In the genomic region with DNA sequence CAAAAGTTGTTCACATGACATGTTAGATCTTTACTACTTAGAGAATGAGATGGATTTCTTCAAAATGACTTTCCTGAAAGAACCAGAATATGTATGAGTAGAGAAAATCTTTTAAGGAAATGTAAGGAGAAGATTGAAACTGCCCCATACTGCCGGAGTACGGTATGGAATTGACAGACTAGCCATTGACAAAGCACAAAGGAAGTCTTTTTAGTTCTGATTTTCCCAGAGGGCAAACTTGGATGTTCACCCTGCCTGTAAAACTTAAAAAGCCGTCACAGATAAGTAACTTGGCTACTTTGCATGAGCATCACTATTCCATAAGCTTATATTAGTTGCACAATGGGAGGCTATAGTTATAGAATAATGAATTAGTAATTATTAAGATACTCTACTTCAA, we compare ENCODE assay signal across 24 cellular contexts.
"Had no signal": no experiment of that assay in that cellular context is flagged by ENCODE, and none has a peak within 500 bp of the region (broad histone marks: within the 10 kb centered on the region; RNA-seq: fewer than 3 reads in every experiment).

No MANE protein-coding gene starts in this region.

- H3K4me1 Mint-ChIP-seq: stimulated activated effector memory CD8-positive, alpha-beta T cell treated with anti-CD3 and anti-CD28 coated beads, Interleukin-12 subunit alpha, Interleukin-12 subunit beta, amount 100 ng/mL, for 72 hours; stimulated activated memory B cell treated with anti-CD40 and anti-IgM and Interleukin-4, amounts not matched to agents 10 μg/mL and 1 μg/mL and 100 μg/mL, for 72 hours; stimulated activated naive B cell treated with anti-CD40 and anti-IgM and Interleukin-4, amounts not matched to agents 10 μg/mL and 1 μg/mL and 100 μg/mL, for 72 hours; stimulated activated naive CD8-positive, alpha-beta T cell treated with anti-CD3 and anti-CD28 coated beads, Interleukin-15, amount 100 ng/mL, for 72 hours had no signal

- H3K9me3 Mint-ChIP-seq: stimulated activated effector memory CD8-positive, alpha-beta T cell treated with anti-CD3 and anti-CD28 coated beads, Interleukin-12 subunit alpha, Interleukin-12 subunit beta, amount 100 ng/mL, for 72 hours; stimulated activated memory B cell treated with anti-CD40 and anti-IgM and Interleukin-4, amounts not matched to agents 10 μg/mL and 1 μg/mL and 100 μg/mL, for 72 hours; stimulated activated naive B cell treated with anti-CD40 and anti-IgM and Interleukin-4, amounts not matched to agents 10 μg/mL and 1 μg/mL and 100 μg/mL, for 72 hours; stimulated activated naive CD8-positive, alpha-beta T cell treated with anti-CD3 and anti-CD28 coated beads, Interleukin-15, amount 100 ng/mL, for 72 hours; type B pancreatic cell had no signal

- DNase-seq: stimulated activated CD4-positive, alpha-beta T cell treated with anti-CD3 and anti-CD28 coated beads, Interleukin-2, amount 100 ng/mL, for 48 hours; stimulated activated CD4-positive, alpha-beta T cell treated with anti-CD3 and anti-CD28 coated beads, Interleukin-4, amount 100 ng/mL, for 1 hour; stimulated activated CD4-positive, alpha-beta T cell treated with anti-CD3 and anti-CD28 coated beads, Interleukin-4, amount 100 ng/mL, for 24 hours; stimulated activated CD4-positive, alpha-beta T cell treated with anti-CD3 and anti-CD28 coated beads, Interleukin-4, amount 100 ng/mL, for 4 hours; stimulated activated CD8-positive, alpha-beta memory T cell treated with anti-CD3 and anti-CD28 coated beads, Interleukin-4, amount 100 ng/mL, for 48 hours; stimulated activated naive B cell treated with anti-CD40 and anti-IgM and Interleukin-4, amounts not matched to agents 10 μg/mL and 1 μg/mL and 100 μg/mL, for 72 hours; stimulated activated naive CD4-positive, alpha-beta T cell; stimulated activated naive CD4-positive, alpha-beta T cell treated with Interleukin-2 at 50 U/mL for 16 hours; stimulated activated naive CD8-positive, alpha-beta T cell treated with anti-CD3 and anti-CD28 coated beads, Interleukin-15, amount 100 ng/mL, for 72 hours; stimulated activated naive CD8-positive, alpha-beta T cell treated with anti-CD3 and anti-CD28 coated beads, Interleukin-15, Interleukin-2, amounts not matched to agents 100 U/mL and 50 U/mL, for 24 hours; stomach; substantia nigra; testis; thyroid gland; tibial artery; transverse colon; trophoblast cell; upper lobe of left lung; upper lobe of right lung; uterus had no signal

- H3K27ac Mint-ChIP-seq: stimulated activated effector memory CD8-positive, alpha-beta T cell treated with anti-CD3 and anti-CD28 coated beads, Interleukin-12 subunit alpha, Interleukin-12 subunit beta, amount 100 ng/mL, for 72 hours; stimulated activated memory B cell treated with anti-CD40 and anti-IgM and Interleukin-4, amounts not matched to agents 10 μg/mL and 1 μg/mL and 100 μg/mL, for 72 hours; stimulated activated naive B cell treated with anti-CD40 and anti-IgM and Interleukin-4, amounts not matched to agents 10 μg/mL and 1 μg/mL and 100 μg/mL, for 72 hours; stimulated activated naive CD8-positive, alpha-beta T cell treated with anti-CD3 and anti-CD28 coated beads, Interleukin-15, amount 100 ng/mL, for 72 hours; stimulated activated naive CD8-positive, alpha-beta T cell treated with anti-CD3 and anti-CD28 coated beads, Interleukin-15, Interleukin-2, amounts not matched to agents 100 ng/mL and 50 ng/mL, for 24 hours; type B pancreatic cell had no signal

- H3K27me3 Mint-ChIP-seq: stimulated activated memory B cell treated with anti-CD40 and anti-IgM and Interleukin-4, amounts not matched to agents 10 μg/mL and 1 μg/mL and 100 μg/mL, for 72 hours; stimulated activated naive CD8-positive, alpha-beta T cell treated with anti-CD3 and anti-CD28 coated beads, Interleukin-15, amount 100 ng/mL, for 72 hours; stimulated activated naive CD8-positive, alpha-beta T cell treated with anti-CD3 and anti-CD28 coated beads, Interleukin-15, Interleukin-2, amounts not matched to agents 100 ng/mL and 50 ng/mL, for 24 hours; type B pancreatic cell had no signal

- ATAC-seq: stimulated activated effector memory CD8-positive, alpha-beta T cell treated with anti-CD3 and anti-CD28 coated beads, Interleukin-12 subunit alpha, Interleukin-12 subunit beta, amount 100 ng/mL, for 72 hours; stimulated activated memory B cell treated with anti-CD40 and anti-IgM and Interleukin-4, amounts not matched to agents 10 μg/mL and 1 μg/mL and 100 μg/mL, for 72 hours; stimulated activated naive B cell treated with anti-CD40 and anti-IgM and Interleukin-4, amounts not matched to agents 10 μg/mL and 1 μg/mL and 100 μg/mL, for 72 hours; stimulated activated naive CD8-positive, alpha-beta T cell treated with anti-CD3 and anti-CD28 coated beads, Interleukin-15, amount 100 ng/mL, for 72 hours; stimulated activated naive CD8-positive, alpha-beta T cell treated with anti-CD3 and anti-CD28 coated beads, Interleukin-15, Interleukin-2, amounts not matched to agents 100 U/mL and 50 U/mL, for 24 hours; upper lobe of right lung had no signal

- H3K36me3 Mint-ChIP-seq: stimulated activated effector memory CD8-positive, alpha-beta T cell treated with anti-CD3 and anti-CD28 coated beads, Interleukin-12 subunit alpha, Interleukin-12 subunit beta, amount 100 ng/mL, for 72 hours; stimulated activated memory B cell treated with anti-CD40 and anti-IgM and Interleukin-4, amounts not matched to agents 10 μg/mL and 1 μg/mL and 100 μg/mL, for 72 hours; stimulated activated naive B cell treated with anti-CD40 and anti-IgM and Interleukin-4, amounts not matched to agents 10 μg/mL and 1 μg/mL and 100 μg/mL, for 72 hours had no signal

- H3K4me3 Mint-ChIP-seq: stimulated activated effector memory CD8-positive, alpha-beta T cell treated with anti-CD3 and anti-CD28 coated beads, Interleukin-12 subunit alpha, Interleukin-12 subunit beta, amount 100 ng/mL, for 72 hours; stimulated activated memory B cell treated with anti-CD40 and anti-IgM and Interleukin-4, amounts not matched to agents 10 μg/mL and 1 μg/mL and 100 μg/mL, for 72 hours; stimulated activated naive B cell treated with anti-CD40 and anti-IgM and Interleukin-4, amounts not matched to agents 10 μg/mL and 1 μg/mL and 100 μg/mL, for 72 hours; stimulated activated naive CD8-positive, alpha-beta T cell treated with anti-CD3 and anti-CD28 coated beads, Interleukin-15, amount 100 ng/mL, for 72 hours; stimulated activated naive CD8-positive, alpha-beta T cell treated with anti-CD3 and anti-CD28 coated beads, Interleukin-15, Interleukin-2, amounts not matched to agents 100 ng/mL and 50 ng/mL, for 24 hours; type B pancreatic cell had no signal
